1 cellular context compared by ENCODE assay signal in the genomic region with DNA sequence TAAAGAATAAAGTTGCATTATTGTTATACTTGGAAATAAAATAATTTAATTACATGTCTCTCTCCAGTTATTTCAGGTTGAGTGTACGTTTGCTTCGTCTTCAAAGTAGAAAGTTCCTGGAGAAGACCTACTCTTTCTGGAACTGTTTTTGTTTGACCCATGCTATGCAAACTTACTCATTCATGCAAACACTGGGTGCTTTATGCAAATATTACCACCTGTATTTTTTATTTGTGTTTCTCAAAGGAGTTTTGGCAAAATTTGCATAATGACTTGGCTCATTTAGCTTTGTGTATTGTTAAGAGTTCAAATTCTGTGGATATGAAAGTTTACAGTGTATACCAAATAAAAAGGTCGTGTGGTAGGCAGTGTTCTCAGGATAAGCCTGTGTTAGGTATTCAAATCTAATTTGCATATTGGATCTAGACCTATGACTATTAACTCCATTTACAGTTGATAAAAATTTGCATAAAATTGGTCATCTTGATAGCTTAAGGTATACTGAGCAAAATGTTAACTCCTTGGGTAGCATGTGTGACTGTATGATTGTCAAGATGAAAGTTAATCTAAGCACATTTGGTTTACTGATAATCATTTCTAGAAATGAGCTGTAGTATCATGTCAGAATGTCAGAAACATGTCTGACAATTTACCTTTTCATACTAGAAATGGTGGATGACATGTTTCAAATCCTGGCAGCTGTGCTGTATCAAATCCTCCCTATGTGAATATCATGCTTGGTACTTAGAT.
TF ChIP-seq lines count a peak whose summit lies in the region.

No MANE protein-coding gene starts in this region.

TF ChIP-seq in K562, 482 proteins besides CTCF, POLR2A, EP300 and RAD21 (continued from another document):
- TF ChIP-seq, protein P1, sequence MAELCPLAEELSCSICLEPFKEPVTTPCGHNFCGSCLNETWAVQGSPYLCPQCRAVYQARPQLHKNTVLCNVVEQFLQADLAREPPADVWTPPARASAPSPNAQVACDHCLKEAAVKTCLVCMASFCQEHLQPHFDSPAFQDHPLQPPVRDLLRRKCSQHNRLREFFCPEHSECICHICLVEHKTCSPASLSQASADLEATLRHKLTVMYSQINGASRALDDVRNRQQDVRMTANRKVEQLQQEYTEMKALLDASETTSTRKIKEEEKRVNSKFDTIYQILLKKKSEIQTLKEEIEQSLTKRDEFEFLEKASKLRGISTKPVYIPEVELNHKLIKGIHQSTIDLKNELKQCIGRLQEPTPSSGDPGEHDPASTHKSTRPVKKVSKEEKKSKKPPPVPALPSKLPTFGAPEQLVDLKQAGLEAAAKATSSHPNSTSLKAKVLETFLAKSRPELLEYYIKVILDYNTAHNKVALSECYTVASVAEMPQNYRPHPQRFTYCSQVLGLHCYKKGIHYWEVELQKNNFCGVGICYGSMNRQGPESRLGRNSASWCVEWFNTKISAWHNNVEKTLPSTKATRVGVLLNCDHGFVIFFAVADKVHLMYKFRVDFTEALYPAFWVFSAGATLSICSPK (IDR thresholded peaks at IDR 0.05; ENCODE audit: borderline replicate concordance), result no peak
- TF ChIP-seq, protein P2, sequence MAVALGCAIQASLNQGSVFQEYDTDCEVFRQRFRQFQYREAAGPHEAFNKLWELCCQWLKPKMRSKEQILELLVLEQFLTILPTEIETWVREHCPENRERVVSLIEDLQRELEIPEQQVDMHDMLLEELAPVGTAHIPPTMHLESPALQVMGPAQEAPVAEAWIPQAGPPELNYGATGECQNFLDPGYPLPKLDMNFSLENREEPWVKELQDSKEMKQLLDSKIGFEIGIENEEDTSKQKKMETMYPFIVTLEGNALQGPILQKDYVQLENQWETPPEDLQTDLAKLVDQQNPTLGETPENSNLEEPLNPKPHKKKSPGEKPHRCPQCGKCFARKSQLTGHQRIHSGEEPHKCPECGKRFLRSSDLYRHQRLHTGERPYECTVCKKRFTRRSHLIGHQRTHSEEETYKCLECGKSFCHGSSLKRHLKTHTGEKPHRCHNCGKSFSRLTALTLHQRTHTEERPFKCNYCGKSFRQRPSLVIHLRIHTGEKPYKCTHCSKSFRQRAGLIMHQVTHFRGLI (CRISPR knock-in tag; IDR thresholded peaks at IDR 0.05), result no peak
